8 cellular contexts compared by ENCODE assay signal in genomic region chr10:70461397-70462348, GRCh38. TPM values are rescaled to one million over a fixed set of nuclear protein-coding genes. Genes with fewer than 3 reads are reported as not detected.
DNase-seq lines count a peak whose midpoint lies in the region; TF ChIP-seq lines count a peak whose summit lies in the region.

No MANE protein-coding gene starts in this region.

- no peak for TF ChIP-seq POLR2A in uterus (IDR thresholded peaks at IDR 0.05)

- peak overlapping the region; percentile 34 for H3K27ac ChIP-seq in epithelial cell of prostate
- H3K27ac ChIP-seq in uterus: no peak overlapping the region

- DNase-seq in activated effector memory CD4-positive, alpha-beta T cell treated with anti-CD3 and anti-CD28 coated beads, Interleukin-2, amount 50 U/mL, for 16 hours: peak; percentile 77
- DNase-seq in activated effector memory CD4-positive, alpha-beta T cell treated with Interleukin-2 at 50 U/mL for 16 hours: no peak
- DNase-seq in LoVo (ENCODE audit: low spot score): peak; percentile 61
- DNase-seq in activated CD4-positive, alpha-beta T cell treated with anti-CD3 and anti-CD28 coated beads, Interleukin-2, amount 50 U/mL, for 48 hours: peak; percentile 55 to 67
- DNase-seq in epithelial cell of prostate (ENCODE audit: low read depth, low spot score): no peak
- DNase-seq in myocyte (ENCODE audit: low read depth): peak; percentile 67
- peak; percentile 42 to 60 for DNase-seq in uterus
- no peak for DNase-seq in effector CD4-positive, alpha-beta T cell

- intact Hi-C loops in uterus (cut with DNase I; ENCODE audit: low total_unique reads): no loop called here

- no peaks in the 10 kb centered on the region for H3K9me3 ChIP-seq in uterus

- peak; percentile 68 to 88 (median 78) for TF ChIP-seq CTCF in uterus (IDR thresholded peaks at IDR 0.05)

- no peaks in the 10 kb centered on the region for H3K27me3 ChIP-seq in uterus

- H3K4me3 ChIP-seq in uterus: no peak overlapping the region

- no peaks in the 10 kb centered on the region for H3K36me3 ChIP-seq in uterus

- no peaks in the 10 kb centered on the region for H3K4me1 ChIP-seq in uterus

RNA-seq across cellular contexts. Expression of gene PALD1, which starts 16.9 kb away (rescaled TPM):
- total RNA-seq in myocyte (0.21 and 0.31 TPM in 2 replicates), uterus (10 to 100 TPM in 2 of 4 donors, 1 to 10 TPM in 2; 1.8 to 21.6 (median 10.3) TPM)
- 0.18 TPM for polyA plus RNA-seq in myocyte (2012)

RNA-seq across cellular contexts. Expression of gene NODAL, which starts 20.2 kb away (rescaled TPM):
- total RNA-seq in myocyte (not detected in 2 replicates), uterus (not detected)
- polyA plus RNA-seq in myocyte (2012): 0.13 TPM

RNA-seq across cellular contexts. Expression of gene EIF4EBP2, which starts 57.7 kb away (rescaled TPM):
- total RNA-seq in myocyte (70.7 and 75.3 TPM in 2 replicates), uterus (10 to 100 TPM; 26.9 to 70.3 (median 46.3) TPM)
- 40.0 TPM for polyA plus RNA-seq in myocyte (2012)

Comparison
In these comparisons a context has a peak if more than half of its experiments do, and no peak if none do; other contexts are left out.
1. DNase-seq: peak in activated effector memory CD4-positive, alpha-beta T cell treated with anti-CD3 and anti-CD28 coated beads, Interleukin-2, amount 50 U/mL, for 16 hours (single experiment), LoVo (single experiment), activated CD4-positive, alpha-beta T cell treated with anti-CD3 and anti-CD28 coated beads, Interleukin-2, amount 50 U/mL, for 48 hours (2 of 2), myocyte (single experiment) and uterus (2 of 2); none in activated effector memory CD4-positive, alpha-beta T cell treated with Interleukin-2 at 50 U/mL for 16 hours (single experiment), epithelial cell of prostate (single experiment) and effector CD4-positive, alpha-beta T cell (single experiment).